1 cellular context compared by ENCODE assay signal in genomic region chr9:87479801-87480201, GRCh38.
A peak's percentile ranks its signal among the peaks of the same experiment; 100 is the strongest.
TF ChIP-seq lines count a peak whose summit lies in the region.

No MANE protein-coding gene starts in this region.

TF ChIP-seq in K562, 482 proteins besides CTCF, POLR2A, EP300 and RAD21 (continued from another document):
- TF ChIP-seq E2F8 (IDR thresholded peaks at IDR 0.05; ENCODE audit: low read depth, partially characterized antibody) (no peak), ZNF644 (tag; IDR thresholded peaks at IDR 0.05; ENCODE audit: low read depth) (no peak), JUNB (CRISPR knock-in tag; conservative IDR thresholded peaks at IDR 0.05) (no peak), HIVEP1 (CRISPR knock-in tag; IDR thresholded peaks at IDR 0.05) (no peak), YBX1 (IDR thresholded peaks at IDR 0.05) (no peak), FUS (optimal IDR thresholded peaks at IDR 0.05; ENCODE audit: low read depth, low read length) (no peak), FOXO4 (CRISPR knock-in tag; IDR thresholded peaks at IDR 0.05) (no peak), HES1 (IDR thresholded peaks at IDR 0.05; ENCODE audit: low read depth) (no peak), ZNF668 (CRISPR knock-in tag; IDR thresholded peaks at IDR 0.05) (no peak), CHCHD3 (CRISPR knock-in tag; IDR thresholded peaks at IDR 0.05) (no peak), ZNF79 (CRISPR knock-in tag; IDR thresholded peaks at IDR 0.05; ENCODE audit: low read depth) (no peak), CHAMP1 (IDR thresholded peaks at IDR 0.05) (no peak), NFE2 (IDR thresholded peaks at IDR 0.05; ENCODE audit: low read depth) (peak; percentile 56), SMAD2 (IDR thresholded peaks at IDR 0.05; ENCODE audit: low read depth, low read length) (no peak), SIRT6 (IDR thresholded peaks at IDR 0.05; ENCODE audit: low read depth, low read length) (no peak), ATF7 (IDR thresholded peaks at IDR 0.05) (peak; percentile 37; the same call in 1 of the 2 replicates), ZNF764 (CRISPR knock-in tag; IDR thresholded peaks at IDR 0.05; ENCODE audit: low read depth) (no peak), ZNF76 (CRISPR knock-in tag; IDR thresholded peaks at IDR 0.05; ENCODE audit: borderline replicate concordance) (no peak), ZNF311 (CRISPR knock-in tag; IDR thresholded peaks at IDR 0.05) (no peak), PBX2 (CRISPR knock-in tag; IDR thresholded peaks at IDR 0.05; ENCODE audit: low read depth) (no peak), PBX2 (tag; conservative IDR thresholded peaks at IDR 0.05; ENCODE audit: low read depth) (no peak), ETV5 (CRISPR knock-in tag; IDR thresholded peaks at IDR 0.05; ENCODE audit: low read depth) (no peak), KDM2B (CRISPR knock-in tag; IDR thresholded peaks at IDR 0.05) (no peak), MCM7 (IDR thresholded peaks at IDR 0.05) (no peak), ELK1 (CRISPR knock-in tag; IDR thresholded peaks at IDR 0.05) (no peak), RNF219 (CRISPR knock-in tag; IDR thresholded peaks at IDR 0.05) (no peak), FOXK2 (conservative IDR thresholded peaks at IDR 0.05 in 1 of 2, IDR thresholded peaks at IDR 0.05 in 1 of 2; ENCODE audit: low read depth in 2 of 2) (no peak), SFPQ (IDR thresholded peaks at IDR 0.05; ENCODE audit: low read depth, low read length) (no peak), FOXK1 (CRISPR knock-in tag; IDR thresholded peaks at IDR 0.05; ENCODE audit: borderline replicate concordance) (no peak), USF1 (CRISPR knock-in tag; IDR thresholded peaks at IDR 0.05) (peak; percentile 91), U2AF2 (optimal IDR thresholded peaks at IDR 0.05; ENCODE audit: low read depth, low read length) (no peak), PML (IDR thresholded peaks at IDR 0.05; ENCODE audit: low read length) (no peak), EWSR1 (IDR thresholded peaks at IDR 0.05; ENCODE audit: borderline replicate concordance, low read depth, partially characterized antibody) (no peak), MCM5 (IDR thresholded peaks at IDR 0.05; ENCODE audit: low read depth) (no peak)
